14 cellular contexts compared by ENCODE assay signal in genomic region chr6:27333642-27334040, GRCh38. TPM values are rescaled to one million over a fixed set of nuclear protein-coding genes. Genes with fewer than 3 reads are reported as not detected.
DNase-seq lines count a peak whose midpoint lies in the region; ATAC-seq, FAIRE-seq and TF ChIP-seq lines count a peak whose summit lies in the region.
"Had no signal": no experiment of that assay in that cellular context is flagged by ENCODE, and none has a peak within 500 bp of the region (broad histone marks: within the 10 kb centered on the region; RNA-seq: fewer than 3 reads in every experiment).

No MANE protein-coding gene starts in this region.

- H3K9me3 ChIP-seq in cardiac muscle cell (ENCODE audit: low read depth) = no peaks in the 10 kb centered on the region
- no peaks in the 10 kb centered on the region for H3K9me3 ChIP-seq in right atrium auricular region
- H3K9me3 ChIP-seq: Peyer's patch had no signal

- peaks cover 7% of the 10 kb centered on the region for H3K9me3 Mint-ChIP-seq in glutamatergic neuron (ENCODE audit: unreplicated experiment)
- H3K9me3 Mint-ChIP-seq in stimulated activated naive CD8-positive, alpha-beta T cell treated with anti-CD3 and anti-CD28 coated beads, Interleukin-15, amount 100 ng/mL, for 72 hours = no peaks in the 10 kb centered on the region

- H3K4me3 Mint-ChIP-seq in glutamatergic neuron (ENCODE audit: unreplicated experiment) = peak overlapping the region; percentile 88
- peak overlapping the region; percentile 80 to 83 for H3K4me3 Mint-ChIP-seq in stimulated activated naive CD8-positive, alpha-beta T cell treated with anti-CD3 and anti-CD28 coated beads, Interleukin-15, amount 100 ng/mL, for 72 hours

- H3K36me3 Mint-ChIP-seq in glutamatergic neuron (ENCODE audit: unreplicated experiment) = no peaks in the 10 kb centered on the region

- TF ChIP-seq CTCF in cardiac muscle cell (IDR thresholded peaks at IDR 0.05; ENCODE audit: low read depth, low read length) (no peak), right atrium auricular region (IDR thresholded peaks at IDR 0.05) (no peak), WI38 (IDR thresholded peaks at IDR 0.05; ENCODE audit: low read depth, low read length) (no peak), glutamatergic neuron (IDR thresholded peaks at IDR 0.05; ENCODE audit: partially characterized antibody, unreplicated experiment) (no peak)

- peak overlapping the region; percentile 29 for H3K4me3 ChIP-seq in cardiac muscle cell
- H3K4me3 ChIP-seq in right atrium auricular region = no peak overlapping the region
- H3K4me3 ChIP-seq in WI38 (ENCODE audit: low read depth, low read length) = peak overlapping the region; percentile 53; the same call in 1 of the 2 replicates
- H3K4me3 ChIP-seq: lung had no signal

- no peak overlapping the region for H3K27ac Mint-ChIP-seq in glutamatergic neuron (ENCODE audit: unreplicated experiment)
- H3K27ac Mint-ChIP-seq in stimulated activated naive CD8-positive, alpha-beta T cell treated with anti-CD3 and anti-CD28 coated beads, Interleukin-15, amount 100 ng/mL, for 72 hours = no peak overlapping the region

- H3K4me1 ChIP-seq in cardiac muscle cell (ENCODE audit: low read depth) = no peaks in the 10 kb centered on the region
- no peaks in the 10 kb centered on the region for H3K4me1 ChIP-seq in right atrium auricular region
- H3K4me1 ChIP-seq: Peyer's patch had no signal

- H3K36me3 ChIP-seq in cardiac muscle cell = no peaks in the 10 kb centered on the region
- H3K36me3 ChIP-seq in right atrium auricular region = no peaks in the 10 kb centered on the region
- H3K36me3 ChIP-seq: Peyer's patch, WERI-Rb-1 had no signal

- peaks cover 2% of the 10 kb centered on the region for H3K4me1 Mint-ChIP-seq in glutamatergic neuron (ENCODE audit: low read depth, unreplicated experiment)
- H3K4me1 Mint-ChIP-seq in stimulated activated naive CD8-positive, alpha-beta T cell treated with anti-CD3 and anti-CD28 coated beads, Interleukin-15, amount 100 ng/mL, for 72 hours = peaks cover 18% of the 10 kb centered on the region

- H3K27ac ChIP-seq in cardiac muscle cell = no peak overlapping the region
- no peak overlapping the region for H3K27ac ChIP-seq in right atrium auricular region
- H3K27ac ChIP-seq: Peyer's patch, WERI-Rb-1 had no signal

- ATAC-seq in stimulated activated naive CD8-positive, alpha-beta T cell treated with anti-CD3 and anti-CD28 coated beads, Interleukin-15, amount 100 ng/mL, for 72 hours = no peak

- H3K27me3 Mint-ChIP-seq in glutamatergic neuron (ENCODE audit: unreplicated experiment) = peaks cover 4% of the 10 kb centered on the region
- H3K27me3 Mint-ChIP-seq in stimulated activated naive CD8-positive, alpha-beta T cell treated with anti-CD3 and anti-CD28 coated beads, Interleukin-15, amount 100 ng/mL, for 72 hours = peaks cover 43% of the 10 kb centered on the region

- no peak for TF ChIP-seq POLR2A in GM12891 (IDR thresholded peaks at IDR 0.05; ENCODE audit: low read depth, low read length)

- DNase-seq in cardiac muscle cell (ENCODE audit: low read depth in 1 of 2, low spot score in 1 of 2) (no peak), right atrium auricular region (ENCODE audit: low spot score) (no peak), glutamatergic neuron (no peak), activated gamma-delta T cell (lab: John Stamatoyannopoulos, UW) (no peak), GM12891 (ENCODE audit: insufficient read length, low spot score) (no peak)
- no peak for DNase-seq in stimulated activated naive CD8-positive, alpha-beta T cell treated with anti-CD3 and anti-CD28 coated beads, Interleukin-15, amount 100 ng/mL, for 72 hours
- DNase-seq in stimulated activated naive CD4-positive, alpha-beta T cell (lab: John Stamatoyannopoulos, UW) = no peak
- DNase-seq: activated naive CD4-positive, alpha-beta T cell treated with Interleukin-2 at 50 U/mL for 16 hours; Peyer's patch; WERI-Rb-1 had no signal

- no peak for FAIRE-seq in GM12891 (lab: Jason Lieb, UNC)

- H3K27me3 ChIP-seq in cardiac muscle cell (peaks cover 4% of the 10 kb centered on the region), right atrium auricular region (no peaks in the 10 kb centered on the region)
- H3K27me3 ChIP-seq: Peyer's patch had no signal

TF ChIP-seq in GM12891, 5 proteins besides CTCF, POLR2A, EP300 and RAD21:
- no peak for TF ChIP-seq TAF1 (IDR thresholded peaks at IDR 0.05; ENCODE audit: low read depth, low read length)
- TF ChIP-seq PAX5 (IDR thresholded peaks at IDR 0.05; ENCODE audit: insufficient read depth, low read length, severe bottlenecking) = no peak
- no peak for TF ChIP-seq SPI1 (IDR thresholded peaks at IDR 0.05; ENCODE audit: low read depth, low read length)

RNA-seq across cellular contexts. Expression of gene POM121L2, which starts 21.6 kb away (rescaled TPM):
- 0.18 TPM in 1 of 2 replicates, not detected in the other for total RNA-seq in cardiac muscle cell
- 0.60 TPM in 1 of 2 replicates, not detected in the other for polyA plus RNA-seq in cardiac muscle cell
- not detected for total RNA-seq in right atrium auricular region
- total RNA-seq in glutamatergic neuron (ENCODE audit: unreplicated experiment) = not detected
- not detected for polyA plus RNA-seq in GM12891 (2012; ENCODE audit: low read depth, missing spikeins)
- total RNA-seq: lung, Peyer's patch, subcutaneous adipose tissue had no signal
- polyA plus RNA-seq: esophagus, lung had no signal

RNA-seq across cellular contexts. Expression of gene ZNF391, which starts 54.9 kb away (rescaled TPM):
- 3.7 and 5.4 TPM in 2 replicates for total RNA-seq in cardiac muscle cell
- polyA plus RNA-seq in cardiac muscle cell = 11.0 and 12.9 TPM in 2 replicates
- total RNA-seq in right atrium auricular region = 1 to 10 TPM in 1 of 2 donors, under 1 TPM in 1; 0.89 to 1.3 TPM
- total RNA-seq in glutamatergic neuron (ENCODE audit: unreplicated experiment) = 8.3 TPM
- polyA plus RNA-seq in GM12891 (2012; ENCODE audit: low read depth, missing spikeins) = 1.1 TPM

Comparison
In these comparisons a context has a peak if more than half of its experiments do, and no peak if none do; other contexts are left out.
1. H3K4me3 ChIP-seq: peak in cardiac muscle cell (single experiment) and WI38 (single experiment); none in right atrium auricular region (0 of 2).